ENCODE assay signal across 9 cellular contexts in the genomic region with DNA sequence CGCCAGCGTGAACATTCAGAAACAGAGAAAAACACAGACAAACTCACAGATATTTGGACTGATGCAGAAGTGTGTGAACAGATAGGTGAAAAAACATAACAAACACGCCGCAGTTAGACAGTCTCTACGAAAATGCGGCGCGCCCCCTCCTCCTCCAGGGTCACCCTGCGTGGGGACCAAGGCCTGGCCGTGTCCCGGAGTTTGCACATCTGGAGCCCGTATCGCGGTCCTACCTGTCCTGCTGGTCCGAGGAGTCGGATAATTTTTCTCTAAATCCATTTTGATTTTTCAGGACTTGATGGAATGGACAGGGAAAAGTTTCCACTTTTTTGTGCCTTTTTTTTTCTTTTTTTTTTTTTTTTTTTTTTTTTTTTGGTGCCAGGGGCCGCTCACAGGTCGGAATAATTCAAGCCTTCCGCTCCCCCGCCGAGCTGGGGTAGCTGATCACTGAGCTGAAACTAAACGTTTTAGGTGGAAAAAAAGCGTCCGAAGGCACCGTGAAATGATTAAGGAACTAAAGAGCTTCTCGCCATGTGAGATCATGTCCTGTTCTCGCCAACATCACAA. TPM values are rescaled to one million over a fixed set of nuclear protein-coding genes. Genes with fewer than 3 reads are reported as not detected.
DNase-seq lines count a peak whose midpoint lies in the region; ATAC-seq and TF ChIP-seq lines count a peak whose summit lies in the region.
"Had no signal": no experiment of that assay in that cellular context is flagged by ENCODE, and none has a peak within 500 bp of the region (broad histone marks: within the 10 kb centered on the region; RNA-seq: fewer than 3 reads in every experiment).

Gene PAX5, minus strand, starts transcription at position 516 of the 567 bp plus-strand sequence. Its CDS starts 237 bp downstream, at position 279.

- H3K9me3 ChIP-seq in stomach (peaks cover 0 to 5% (median 0%) of the 10 kb centered on the region in 4 donors), thyroid gland (no peaks in the 10 kb centered on the region)

- H3K36me3 ChIP-seq in stomach (no peaks in the 10 kb centered on the region), thyroid gland (no peaks in the 10 kb centered on the region)

- no peak for ATAC-seq in GM18511 (IDR thresholded peaks at IDR 0.05; ENCODE audit: unreplicated experiment)

- no peaks in the 10 kb centered on the region for H3K9me3 Mint-ChIP-seq in activated naive CD4-positive, alpha-beta T cell treated with anti-CD3 and anti-CD28 coated beads for 36 hours
- H3K9me3 Mint-ChIP-seq in immature natural killer cell: peaks cover 0 to 8% (median 0%) of the 10 kb centered on the region in 6 donors

- H3K4me3 Mint-ChIP-seq in activated naive CD4-positive, alpha-beta T cell treated with anti-CD3 and anti-CD28 coated beads for 36 hours: peak within 1 kb of the TSS; percentile 64
- peak within 1 kb of the TSS; percentile 63 to 79 (median 75) for H3K4me3 Mint-ChIP-seq in immature natural killer cell

- peaks cover 52 to 100% (median 98%) of the 10 kb centered on the region in 3 donors for H3K27me3 ChIP-seq in stomach
- H3K27me3 ChIP-seq in thyroid gland: peaks cover 79% of the 10 kb centered on the region

- H3K4me1 ChIP-seq in stomach (peaks cover 45 to 66% (median 56%) of the 10 kb centered on the region in 4 donors), thyroid gland (peaks cover 22 to 49% of the 10 kb centered on the region in 2 donors)

- no peak for TF ChIP-seq EP300 in stomach (IDR thresholded peaks at IDR 0.05)

- WGBS in stomach, 5 donors: 12 to 17% (median 14%) methylated on average over 27 of the region's 27 CpGs
- WGBS in thyroid gland, 2 donors: 13 to 17% methylated on average over 27 of the region's 27 CpGs

- H3K27ac ChIP-seq in VCaP (peak within 1 kb of the TSS; percentile 94), stomach (peak within 1 kb of the TSS in 1 of 5 donors; percentile 35), thyroid gland (no peak within 1 kb of the TSS)

- H3K27ac Mint-ChIP-seq in activated naive CD4-positive, alpha-beta T cell treated with anti-CD3 and anti-CD28 coated beads for 36 hours: no peak within 1 kb of the TSS
- no peak within 1 kb of the TSS for H3K27ac Mint-ChIP-seq in immature natural killer cell

- H3K4me3 ChIP-seq in stomach: peak within 1 kb of the TSS in 3 of 4 donors; percentile 11 to 42 (median 32)
- peak within 1 kb of the TSS in 1 of 3 donors; percentile 7 for H3K4me3 ChIP-seq in thyroid gland (replicated peaks in 1 of 3)

- DNase-seq in activated naive CD4-positive, alpha-beta T cell treated with anti-CD3 and anti-CD28 coated beads for 36 hours: no peak
- no peak for DNase-seq in activated naive CD4-positive, alpha-beta T cell treated with anti-CD3 and anti-CD28 coated beads, Interleukin-2, amount 50 U/mL, for 16 hours
- DNase-seq in immature natural killer cell: no peak
- DNase-seq in stomach: no peak
- no peak for DNase-seq in anterior cingulate cortex (lab: John Stamatoyannopoulos, UW)
- no peak for DNase-seq in thyroid gland

- no peaks in the 10 kb centered on the region for H3K36me3 Mint-ChIP-seq in activated naive CD4-positive, alpha-beta T cell treated with anti-CD3 and anti-CD28 coated beads for 36 hours (ENCODE audit: low read depth)
- H3K36me3 Mint-ChIP-seq in immature natural killer cell: peaks cover 0 to 4% (median 0%) of the 10 kb centered on the region in 3 donors

- peaks cover 49% of the 10 kb centered on the region for H3K4me1 Mint-ChIP-seq in activated naive CD4-positive, alpha-beta T cell treated with anti-CD3 and anti-CD28 coated beads for 36 hours (ENCODE audit: low read depth)
- H3K4me1 Mint-ChIP-seq in immature natural killer cell: peaks cover 48 to 51% of the 10 kb centered on the region in 2 donors

- intact Hi-C loops in activated naive CD4-positive, alpha-beta T cell treated with anti-CD3 and anti-CD28 coated beads for 36 hours (cut with micrococcal nuclease): loop anchor here (1.0 to 5.0 kb wide), 3 partner anchors 86 to 892 kb away; partner anchors contain the start of gene ZCCHC7
- intact Hi-C loops in stomach (cut with DNase I; ENCODE audit: low total_unique reads) (no loop called here), thyroid gland (cut with DNase I) (no loop called here)

- no peak for TF ChIP-seq POLR2A in stomach (IDR thresholded peaks at IDR 0.05)
- no peak for TF ChIP-seq POLR2A in thyroid gland (IDR thresholded peaks at IDR 0.05)

- CTCF ChIA-PET in activated naive CD4-positive, alpha-beta T cell treated with anti-CD3 and anti-CD28 coated beads for 36 hours (lab: Charles Lee): interaction anchor here (0.6 to 1.0 kb wide), 2 partner anchors 17 to 29 kb away, joined by 3 to 4 read pairs; no protein-coding TSS in a partner anchor

- TF ChIP-seq CTCF in VCaP (conservative IDR thresholded peaks at IDR 0.05): no peak
- TF ChIP-seq CTCF in stomach (IDR thresholded peaks at IDR 0.05): no peak
- TF ChIP-seq CTCF in thyroid gland (IDR thresholded peaks at IDR 0.05): no peak

- H3K27me3 Mint-ChIP-seq in activated naive CD4-positive, alpha-beta T cell treated with anti-CD3 and anti-CD28 coated beads for 36 hours (ENCODE audit: low read depth): peaks cover 81% of the 10 kb centered on the region
- peaks cover 24 to 67% (median 60%) of the 10 kb centered on the region in 3 donors for H3K27me3 Mint-ChIP-seq in immature natural killer cell (ENCODE audit: low read depth in 3 of 3)

RNA-seq across cellular contexts. Expression of gene PAX5, which starts in this region (rescaled TPM):
- under 1 TPM; 0.21 to 0.27 TPM for total RNA-seq in activated naive CD4-positive, alpha-beta T cell treated with anti-CD3 and anti-CD28 coated beads for 36 hours
- polyA plus RNA-seq in immature natural killer cell (under 1 TPM in 1 of 3 donors, not detected in 2; 0.03 TPM), stomach (under 1 TPM in 1 of 3 donors, not detected in 2; 0.43 TPM)
- total RNA-seq in stomach (1 to 10 TPM in 1 of 5 donors, not detected in 4; 1.3 TPM), thyroid gland (under 1 TPM in 1 of 4 donors, not detected in 3; 0.68 TPM)
- total RNA-seq: pulmonary artery endothelial cell had no signal
